In genomic region chr3:40170395-40170794, GRCh38 we compare ENCODE assay signal across 11 cellular contexts.
DNase-seq lines count a peak whose midpoint lies in the region; ATAC-seq and TF ChIP-seq lines count a peak whose summit lies in the region.
"Had no signal": no experiment of that assay in that cellular context is flagged by ENCODE, and none has a peak within 500 bp of the region (broad histone marks: within the 10 kb centered on the region; RNA-seq: fewer than 3 reads in every experiment).

No MANE protein-coding gene starts in this region.

- intact Hi-C loops in natural killer cell (cut with micrococcal nuclease), result no loop called here
- intact Hi-C loops in naive thymus-derived CD4-positive, alpha-beta T cell (cut with micrococcal nuclease), result no loop called here

- no peak overlapping the region for H3K27ac ChIP-seq in naive thymus-derived CD4-positive, alpha-beta T cell (ENCODE audit: low read depth, low read length)
- H3K27ac ChIP-seq: suprapubic skin had no signal

- H3K27me3 ChIP-seq in naive thymus-derived CD4-positive, alpha-beta T cell (ENCODE audit: control insufficient read depth in 2 of 2, insufficient read depth in 2 of 2, low read length in 2 of 2), result no peaks in the 10 kb centered on the region
- H3K27me3 ChIP-seq: suprapubic skin had no signal

- peak; percentile 94 for ATAC-seq in GM19023 (IDR thresholded peaks at IDR 0.05; ENCODE audit: unreplicated experiment)
- peak; percentile 99 for ATAC-seq in GM21717 (IDR thresholded peaks at IDR 0.05; ENCODE audit: unreplicated experiment)
- peak; percentile 91 for ATAC-seq in HG03196 (IDR thresholded peaks at IDR 0.05; ENCODE audit: unreplicated experiment)
- ATAC-seq in natural killer cell, result peak; percentile 71 to 92 (median 77)
- no peak for ATAC-seq in naive thymus-derived CD4-positive, alpha-beta T cell

- H3K4me1 Mint-ChIP-seq in natural killer cell, result peaks cover 20 to 26% of the 10 kb centered on the region in 2 donors
- H3K4me1 Mint-ChIP-seq in naive thymus-derived CD4-positive, alpha-beta T cell, result peaks cover 0 to 2% (median 0%) of the 10 kb centered on the region in 7 donors

- H3K27ac Mint-ChIP-seq in natural killer cell, result peak overlapping the region; percentile 21 to 56
- peak overlapping the region in 1 of 9 donors; percentile 42 for H3K27ac Mint-ChIP-seq in naive thymus-derived CD4-positive, alpha-beta T cell

- H3K9me3 ChIP-seq in naive thymus-derived CD4-positive, alpha-beta T cell (ENCODE audit: control insufficient read depth in 2 of 3, low read length in 3 of 3), result no peaks in the 10 kb centered on the region
- H3K9me3 ChIP-seq: suprapubic skin had no signal

- CTCF ChIA-PET in naive thymus-derived CD4-positive, alpha-beta T cell (lab: Charles Lee), result interaction anchor here (0.7 kb wide), 1 partner anchor 21 kb away, joined by 3 read pairs; no protein-coding TSS in a partner anchor

- no peaks in the 10 kb centered on the region for H3K9me3 Mint-ChIP-seq in natural killer cell
- H3K9me3 Mint-ChIP-seq in naive thymus-derived CD4-positive, alpha-beta T cell, result no peaks in the 10 kb centered on the region

- no peaks in the 10 kb centered on the region for H3K36me3 ChIP-seq in naive thymus-derived CD4-positive, alpha-beta T cell (ENCODE audit: control insufficient read depth in 2 of 3, insufficient read depth in 3 of 3, low read length in 3 of 3)
- H3K36me3 ChIP-seq: suprapubic skin had no signal

- DNase-seq in natural killer cell (no peak), HPDE6-E6E7 (ENCODE audit: extremely low spot score) (no peak), mucosa of gallbladder (ENCODE audit: low spot score) (no peak)
- DNase-seq in naive thymus-derived CD4-positive, alpha-beta T cell, result no peak
- DNase-seq: activated naive CD4-positive, alpha-beta T cell treated with Interleukin-2 at 50 U/mL for 16 hours; hippocampal formation; NCI-H2227 treated with DMSO at 0.1 percent for 48 hours had no signal

- no peaks in the 10 kb centered on the region for H3K4me1 ChIP-seq in naive thymus-derived CD4-positive, alpha-beta T cell (ENCODE audit: control insufficient read depth in 2 of 2, insufficient read depth in 2 of 2, low read length in 2 of 2)

- no peaks in the 10 kb centered on the region for H3K36me3 Mint-ChIP-seq in natural killer cell
- H3K36me3 Mint-ChIP-seq in naive thymus-derived CD4-positive, alpha-beta T cell, result no peaks in the 10 kb centered on the region

- peak overlapping the region; percentile 59 for H3K4me3 Mint-ChIP-seq in natural killer cell
- no peak overlapping the region for H3K4me3 Mint-ChIP-seq in naive thymus-derived CD4-positive, alpha-beta T cell

- POLR2A ChIA-PET in naive thymus-derived CD4-positive, alpha-beta T cell (lab: Charles Lee), result no interaction called here

- no peak overlapping the region for H3K4me3 ChIP-seq in naive thymus-derived CD4-positive, alpha-beta T cell (ENCODE audit: low read length)
- H3K4me3 ChIP-seq: suprapubic skin had no signal

- TF ChIP-seq CTCF in natural killer cell (IDR thresholded peaks at IDR 0.05), result no peak

- peaks cover 0 to 4% of the 10 kb centered on the region in 2 donors for H3K27me3 Mint-ChIP-seq in natural killer cell (ENCODE audit: low read depth in 2 of 2)
- H3K27me3 Mint-ChIP-seq in naive thymus-derived CD4-positive, alpha-beta T cell, result peaks cover 0 to 5% (median 0%) of the 10 kb centered on the region in 5 donors
